8 cellular contexts compared by ENCODE assay signal in the genomic region with DNA sequence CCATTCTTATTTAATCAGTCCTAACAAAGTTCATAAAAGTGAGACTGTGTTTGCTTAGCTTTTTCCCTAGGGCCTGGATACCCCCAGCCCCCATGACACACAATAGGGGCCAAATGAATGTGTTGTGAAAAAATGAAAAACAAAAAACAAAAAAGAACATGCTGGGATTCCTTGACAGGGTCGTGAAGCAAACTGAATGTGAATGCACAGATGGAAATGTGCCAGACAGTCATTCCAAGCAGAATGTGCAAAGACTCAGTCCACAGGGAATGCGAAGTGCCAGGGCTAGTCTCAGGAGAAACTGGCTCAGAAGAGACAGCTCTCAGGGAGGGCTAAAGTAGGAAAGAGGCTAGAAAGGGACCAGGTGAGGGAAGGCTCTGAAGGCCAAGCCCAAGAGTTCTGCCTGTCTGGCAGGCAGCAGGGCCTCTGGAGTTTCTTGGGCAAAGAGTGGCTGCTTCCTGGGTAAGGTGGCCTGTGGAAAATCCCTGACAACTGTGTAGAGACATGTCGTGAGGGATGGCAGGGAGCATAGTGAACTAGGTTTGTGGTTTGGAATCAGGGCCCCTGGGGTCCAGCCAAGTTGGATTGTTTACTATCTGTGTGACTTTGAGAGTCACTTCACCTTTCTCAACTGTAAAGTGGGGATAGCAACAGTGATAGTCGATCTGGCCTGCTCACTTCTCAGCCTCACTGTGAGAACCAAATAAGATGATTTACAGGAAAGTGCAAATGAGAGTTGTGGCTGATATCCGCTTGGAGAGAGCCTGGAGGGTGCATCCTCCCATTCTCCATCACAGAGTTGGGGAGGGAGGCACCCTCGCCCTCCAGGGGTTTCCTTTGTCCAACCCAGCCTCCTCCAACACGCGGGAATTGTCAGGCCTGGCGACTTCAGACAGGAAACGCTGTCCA. TPM values are rescaled to one million over a fixed set of nuclear protein-coding genes. Genes with fewer than 3 reads are reported as not detected.
DNase-seq lines count a peak whose midpoint lies in the region; ATAC-seq and TF ChIP-seq lines count a peak whose summit lies in the region.

No MANE protein-coding gene starts in this region.

- POLR2A ChIA-PET in WTC11 (lab: Charles Lee) = interaction anchor here (0.6 kb wide), 1 partner anchor 16 kb away, joined by 4 read pairs; no protein-coding TSS in a partner anchor

- peak overlapping the region; percentile 63 to 77 for H3K4me3 ChIP-seq in right atrium auricular region

- peak overlapping the region; percentile 91 to 98 for H3K27ac ChIP-seq in right atrium auricular region

- H3K4me1 ChIP-seq in right atrium auricular region = peaks cover 0 to 41% of the 10 kb centered on the region in 2 donors

- CTCF ChIA-PET in WTC11 (lab: Charles Lee) = interaction anchor here (0.6 to 9.4 kb wide), 31 partner anchors 7 to 503 kb away, joined by 3 to 176 read pairs (median 6); a partner anchor contains a TSS

- H3K9me3 ChIP-seq in right atrium auricular region = no peaks in the 10 kb centered on the region

- TF ChIP-seq CTCF in right atrium auricular region (IDR thresholded peaks at IDR 0.05) (no peak), WTC11 (IDR thresholded peaks at IDR 0.05) (no peak)

- no peaks in the 10 kb centered on the region for H3K27me3 ChIP-seq in right atrium auricular region

- H3K36me3 Mint-ChIP-seq in WTC11 = no peaks in the 10 kb centered on the region
- H3K36me3 Mint-ChIP-seq in stimulated activated naive B cell treated with anti-CD40 and anti-IgM and Interleukin-4, amounts not matched to agents 10 μg/mL and 1 μg/mL and 100 μg/mL, for 72 hours = peaks cover 0 to 4% of the 10 kb centered on the region in 2 donors

- H3K4me3 Mint-ChIP-seq in WTC11 = peak overlapping the region; percentile 82
- H3K4me3 Mint-ChIP-seq in stimulated activated naive B cell treated with anti-CD40 and anti-IgM and Interleukin-4, amounts not matched to agents 10 μg/mL and 1 μg/mL and 100 μg/mL, for 72 hours = peak overlapping the region; percentile 83 to 89

- peaks cover 36% of the 10 kb centered on the region for H3K4me1 Mint-ChIP-seq in WTC11
- H3K4me1 Mint-ChIP-seq in stimulated activated naive B cell treated with anti-CD40 and anti-IgM and Interleukin-4, amounts not matched to agents 10 μg/mL and 1 μg/mL and 100 μg/mL, for 72 hours = peaks cover 30 to 37% of the 10 kb centered on the region in 2 donors

- ATAC-seq in left cardiac atrium (no peak), WTC11 (no peak), HG02885 (IDR thresholded peaks at IDR 0.05; ENCODE audit: poor library complexity, unreplicated experiment) (no peak), GM19328 (IDR thresholded peaks at IDR 0.05; ENCODE audit: unreplicated experiment) (no peak)
- ATAC-seq in stimulated activated naive B cell treated with anti-CD40 and anti-IgM and Interleukin-4, amounts not matched to agents 10 μg/mL and 1 μg/mL and 100 μg/mL, for 72 hours (replicated peaks) = no peak

- no peaks in the 10 kb centered on the region for H3K9me3 Mint-ChIP-seq in WTC11
- no peaks in the 10 kb centered on the region for H3K9me3 Mint-ChIP-seq in stimulated activated naive B cell treated with anti-CD40 and anti-IgM and Interleukin-4, amounts not matched to agents 10 μg/mL and 1 μg/mL and 100 μg/mL, for 72 hours

- DNase-seq in right atrium auricular region (ENCODE audit: low spot score) = no peak
- DNase-seq in left cardiac atrium = no peak
- DNase-seq in WTC11 (ENCODE audit: low spot score) = no peak
- DNase-seq in glomerular visceral epithelial cell (ENCODE audit: extremely low spot score) = peak; percentile 54
- DNase-seq in stimulated activated naive B cell treated with anti-CD40 and anti-IgM and Interleukin-4, amounts not matched to agents 10 μg/mL and 1 μg/mL and 100 μg/mL, for 72 hours = no peak
- DNase-seq in stimulated activated CD4-positive, alpha-beta T cell treated with anti-CD3 and anti-CD28 coated beads, Interleukin-12 subunit alpha, Interleukin-12 subunit beta, amount 100 ng/mL, for 4 hours = no peak

- intact Hi-C loops in left cardiac atrium (cut with DNase I) = loop anchor here in 1 of 2 donors (5.0 kb wide), 1 partner anchor 32 kb away; no protein-coding TSS in a partner anchor

- H3K36me3 ChIP-seq in right atrium auricular region = peaks cover 6% of the 10 kb centered on the region

- peak overlapping the region; percentile 72; the same call in 1 of the 2 replicates for H3K27ac Mint-ChIP-seq in WTC11
- peak overlapping the region; percentile 31 for H3K27ac Mint-ChIP-seq in stimulated activated naive B cell treated with anti-CD40 and anti-IgM and Interleukin-4, amounts not matched to agents 10 μg/mL and 1 μg/mL and 100 μg/mL, for 72 hours

- peaks cover 20% of the 10 kb centered on the region for H3K27me3 Mint-ChIP-seq in WTC11 (ENCODE audit: low read depth)
- H3K27me3 Mint-ChIP-seq in stimulated activated naive B cell treated with anti-CD40 and anti-IgM and Interleukin-4, amounts not matched to agents 10 μg/mL and 1 μg/mL and 100 μg/mL, for 72 hours = no peaks in the 10 kb centered on the region

TF ChIP-seq in WTC11, 78 proteins besides CTCF, POLR2A, EP300 and RAD21:
- TF ChIP-seq, protein P1, sequence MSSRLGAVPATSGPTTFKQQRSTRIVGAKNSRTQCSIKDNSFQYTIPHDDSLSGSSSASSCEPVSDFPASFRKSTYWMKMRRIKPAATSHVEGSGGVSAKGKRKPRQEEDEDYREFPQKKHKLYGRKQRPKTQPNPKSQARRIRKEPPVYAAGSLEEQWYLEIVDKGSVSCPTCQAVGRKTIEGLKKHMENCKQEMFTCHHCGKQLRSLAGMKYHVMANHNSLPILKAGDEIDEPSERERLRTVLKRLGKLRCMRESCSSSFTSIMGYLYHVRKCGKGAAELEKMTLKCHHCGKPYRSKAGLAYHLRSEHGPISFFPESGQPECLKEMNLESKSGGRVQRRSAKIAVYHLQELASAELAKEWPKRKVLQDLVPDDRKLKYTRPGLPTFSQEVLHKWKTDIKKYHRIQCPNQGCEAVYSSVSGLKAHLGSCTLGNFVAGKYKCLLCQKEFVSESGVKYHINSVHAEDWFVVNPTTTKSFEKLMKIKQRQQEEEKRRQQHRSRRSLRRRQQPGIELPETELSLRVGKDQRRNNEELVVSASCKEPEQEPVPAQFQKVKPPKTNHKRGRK (CRISPR knock-in tag; IDR thresholded peaks at IDR 0.05; ENCODE audit: borderline replicate concordance) = 0 out of 2 replicates have a peak, but pooled peaks have one; percentile 44
- TF ChIP-seq, protein P2, sequence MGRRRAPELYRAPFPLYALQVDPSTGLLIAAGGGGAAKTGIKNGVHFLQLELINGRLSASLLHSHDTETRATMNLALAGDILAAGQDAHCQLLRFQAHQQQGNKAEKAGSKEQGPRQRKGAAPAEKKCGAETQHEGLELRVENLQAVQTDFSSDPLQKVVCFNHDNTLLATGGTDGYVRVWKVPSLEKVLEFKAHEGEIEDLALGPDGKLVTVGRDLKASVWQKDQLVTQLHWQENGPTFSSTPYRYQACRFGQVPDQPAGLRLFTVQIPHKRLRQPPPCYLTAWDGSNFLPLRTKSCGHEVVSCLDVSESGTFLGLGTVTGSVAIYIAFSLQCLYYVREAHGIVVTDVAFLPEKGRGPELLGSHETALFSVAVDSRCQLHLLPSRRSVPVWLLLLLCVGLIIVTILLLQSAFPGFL (CRISPR knock-in tag; IDR thresholded peaks at IDR 0.05; ENCODE audit: borderline replicate concordance) = no peak

RNA-seq across cellular contexts. Expression of a gene that starts 1.2 kb away (rescaled TPM):
- total RNA-seq in right atrium auricular region (10 to 100 TPM; 64.6 to 96.7 TPM), left cardiac atrium (100 to 1,000 TPM; 108 to 142 TPM), WTC11 (2021) (32.1 to 38.4 TPM (median 33.2 TPM) in 3 replicates)

RNA-seq across cellular contexts. Expression of a gene that starts 13.6 kb away (rescaled TPM):
- total RNA-seq in right atrium auricular region = 1 to 10 TPM; 2.2 to 3.5 TPM
- 1 to 10 TPM; 2.5 to 2.7 TPM for total RNA-seq in left cardiac atrium
- total RNA-seq in WTC11 (2021) = 19.5 to 22.7 TPM (median 22.3 TPM) in 3 replicates

RNA-seq across cellular contexts. Expression of a gene that starts 16.3 kb away (rescaled TPM):
- total RNA-seq in right atrium auricular region (not detected), left cardiac atrium (not detected), WTC11 (2021) (0.15 TPM in 1 of 3 replicates, not detected in the others)

RNA-seq across cellular contexts. Expression of a gene that starts 16.3 kb away (rescaled TPM):
- total RNA-seq in right atrium auricular region = not detected
- total RNA-seq in left cardiac atrium = under 1 TPM in 1 of 2 donors, not detected in 1; 0.59 TPM
- 0.83 to 1.8 TPM (median 1.6 TPM) in 3 replicates for total RNA-seq in WTC11 (2021)

RNA-seq across cellular contexts. Expression of a gene that starts 28.7 kb away (rescaled TPM):
- total RNA-seq in right atrium auricular region = 1 to 10 TPM in 1 of 2 donors, not detected in 1; 3.2 TPM
- 1 to 10 TPM; 1.1 to 1.4 TPM for total RNA-seq in left cardiac atrium
- total RNA-seq in WTC11 (2021) = 12.5 to 15.4 TPM (median 15.4 TPM) in 3 replicates
